7 cellular contexts compared by ENCODE assay signal in the genomic region with DNA sequence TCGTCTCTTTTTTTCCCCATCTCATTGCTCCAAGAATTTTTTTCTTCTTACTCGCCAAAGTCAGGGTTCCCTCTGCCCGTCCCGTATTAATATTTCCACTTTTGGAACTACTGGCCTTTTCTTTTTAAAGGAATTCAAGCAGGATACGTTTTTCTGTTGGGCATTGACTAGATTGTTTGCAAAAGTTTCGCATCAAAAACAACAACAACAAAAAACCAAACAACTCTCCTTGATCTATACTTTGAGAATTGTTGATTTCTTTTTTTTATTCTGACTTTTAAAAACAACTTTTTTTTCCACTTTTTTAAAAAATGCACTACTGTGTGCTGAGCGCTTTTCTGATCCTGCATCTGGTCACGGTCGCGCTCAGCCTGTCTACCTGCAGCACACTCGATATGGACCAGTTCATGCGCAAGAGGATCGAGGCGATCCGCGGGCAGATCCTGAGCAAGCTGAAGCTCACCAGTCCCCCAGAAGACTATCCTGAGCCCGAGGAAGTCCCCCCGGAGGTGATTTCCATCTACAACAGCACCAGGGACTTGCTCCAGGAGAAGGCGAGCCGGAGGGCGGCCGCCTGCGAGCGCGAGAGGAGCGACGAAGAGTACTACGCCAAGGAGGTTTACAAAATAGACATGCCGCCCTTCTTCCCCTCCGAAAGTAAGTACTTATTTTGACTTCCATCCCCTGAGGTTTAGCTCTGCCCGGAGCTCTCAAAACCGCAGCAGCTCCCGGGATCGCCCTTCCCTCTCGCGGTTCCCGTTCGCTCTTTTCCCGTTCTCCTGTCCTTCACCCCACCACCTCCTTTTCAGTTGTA. TPM values are rescaled to one million over a fixed set of nuclear protein-coding genes. Genes with fewer than 3 reads are reported as not detected.
DNase-seq lines count a peak whose midpoint lies in the region; FAIRE-seq and TF ChIP-seq lines count a peak whose summit lies in the region.

No MANE protein-coding gene starts in this region.

- DNase-seq in GM10266 (ENCODE audit: extremely low spot score), result peak; percentile 26
- peak; percentile 17 for DNase-seq in NCI-H2227 (lab: John Stamatoyannopoulos, UW; ENCODE audit: unreplicated experiment)
- DNase-seq in H1 (ENCODE audit: low read depth in 1 of 2, low spot score in 2 of 2), result no peak
- DNase-seq in NCI-H2196 (lab: John Stamatoyannopoulos, UW; ENCODE audit: unreplicated experiment), result no peak
- DNase-seq in mesenteric fat pad (ENCODE audit: low spot score), result no peak
- DNase-seq in frontal cortex (ENCODE audit: low spot score in 2 of 2), result no peak

- peaks cover 24% of the 10 kb centered on the region for H3K23me2 ChIP-seq in H1 (ENCODE audit: low read depth, low read length)

- H3K4me3 ChIP-seq in H1 (ENCODE audit: extremely low read depth in 1 of 4, insufficient read depth in 2 of 4, low read depth in 3 of 4, low read length in 4 of 4) (peak overlapping the region; percentile 72 to 88 (median 80)), mucosa of rectum (ENCODE audit: low read length in 2 of 2) (peak overlapping the region; percentile 65 to 77)

- peak overlapping the region; percentile 83 to 95 for H3K4me2 ChIP-seq in H1 (ENCODE audit: insufficient read depth in 1 of 2, low read depth in 2 of 2, low read length in 2 of 2)

- FAIRE-seq in H1 (lab: Jason Lieb, UNC), result no peak
- no peak for FAIRE-seq in frontal cortex (lab: Jason Lieb, UNC)

- no peak overlapping the region for H2BK12ac ChIP-seq in H1 (ENCODE audit: low read depth, low read length)

- POLR2A ChIA-PET in H1 (lab: Charles Lee; ENCODE audit: partially characterized antibody), result interaction anchor here (0.9 to 1.7 kb wide), 3 partner anchors 11 to 174 kb away, joined by 3 to 10 read pairs (median 5); no protein-coding TSS in a partner anchor

- no peaks in the 10 kb centered on the region for H4K20me1 ChIP-seq in H1 (replicated peaks in 1 of 2; ENCODE audit: control insufficient read depth in 1 of 2, insufficient read depth in 2 of 2, low read length in 2 of 2)

- no peaks in the 10 kb centered on the region for H3K79me1 ChIP-seq in H1 (ENCODE audit: low read depth, low read length)

- H3K18ac ChIP-seq in H1 (ENCODE audit: extremely low read depth, low read length), result no peak overlapping the region; the same call in 1 of the 2 replicates

- H3K9ac ChIP-seq in H1 (replicated peaks in 1 of 4; ENCODE audit: extremely low read depth in 1 of 4, low read depth in 3 of 4, low read length in 3 of 4) (peak overlapping the region in 3 of 4 experiments; percentile 42 to 49 (median 44); a peak in 5 of 7 replicates), mucosa of rectum (ENCODE audit: low read depth in 1 of 2, low read length in 2 of 2) (peak overlapping the region; percentile 41 to 48)

- no peak overlapping the region for H2BK5ac ChIP-seq in H1 (ENCODE audit: low read depth, low read length)

- 2 to 100% methylated on average over 1 to 39 of the region's 39 CpGs for WGBS in H1 (ENCODE audit: extremely low coverage in 1 of 2, insufficient coverage in 1 of 2, insufficient read length in 1 of 2, insufficient replicate concordance in 2 of 2, low coverage in 1 of 2, low lambda C conversion rate in 2 of 2, missing lambda C conversion rate in 1 of 2), 2 experiments

- no peak for TF ChIP-seq RAD21 in H1 (IDR thresholded peaks at IDR 0.05 in 1 of 2, conservative IDR thresholded peaks at IDR 0.05 in 1 of 2; ENCODE audit: low read depth in 2 of 2, low read length in 2 of 2)

- H3K14ac ChIP-seq in H1 (ENCODE audit: insufficient read length), result no peak overlapping the region

- no peak for TF ChIP-seq POLR2A in H1 (IDR thresholded peaks at IDR 0.05; ENCODE audit: control extremely low read depth in 1 of 2, low read depth in 2 of 2, low read length in 2 of 2)

- H3K79me2 ChIP-seq in H1 (ENCODE audit: control insufficient read depth in 1 of 2, insufficient read depth in 2 of 2, low read length in 2 of 2), result no peaks in the 10 kb centered on the region

- no peak for TF ChIP-seq EP300 in H1 (IDR thresholded peaks at IDR 0.05; ENCODE audit: borderline replicate concordance in 1 of 2, low read depth in 2 of 2, low read length in 2 of 2)

- H3K9me3 ChIP-seq in H1 (ENCODE audit: insufficient read depth in 2 of 2, low read depth in 1 of 2, low read length in 1 of 2), result no peaks in the 10 kb centered on the region
- H3K9me3 ChIP-seq in mucosa of rectum (ENCODE audit: control insufficient read depth in 2 of 2, low read length in 2 of 2), result no peaks in the 10 kb centered on the region

- no peak overlapping the region for H3K56ac ChIP-seq in H1 (replicated peaks; ENCODE audit: insufficient read length, low read depth, low read length)

- H3K36me3 ChIP-seq in H1 (ENCODE audit: control insufficient read depth in 2 of 4, insufficient read depth in 4 of 4, low read length in 3 of 4), result no peaks in the 10 kb centered on the region
- H3K36me3 ChIP-seq in mucosa of rectum (ENCODE audit: control insufficient read depth in 2 of 2, insufficient read depth in 2 of 2, low read length in 2 of 2), result no peaks in the 10 kb centered on the region

- H4K5ac ChIP-seq in H1 (ENCODE audit: insufficient read length, low read depth, low read length), result no peak overlapping the region

- H2BK120ac ChIP-seq in H1 (replicated peaks; ENCODE audit: low read depth, low read length), result no peak overlapping the region

- H3K27ac ChIP-seq in H1 (ENCODE audit: low read depth, low read length), result no peak overlapping the region
- peak overlapping the region in 1 of 2 donors; percentile 13 for H3K27ac ChIP-seq in mucosa of rectum (ENCODE audit: low read depth in 2 of 2, low read length in 2 of 2)

- no peak for TF ChIP-seq CTCF in GM10266 (IDR thresholded peaks at IDR 0.05; ENCODE audit: control insufficient read depth, insufficient read depth, low read depth, missing control alignments)
- no peak for TF ChIP-seq CTCF in H1 (IDR thresholded peaks at IDR 0.05; ENCODE audit: control extremely low read depth in 1 of 3, insufficient read depth in 1 of 3, low read depth in 1 of 3, low read length in 3 of 3)

- H3K27me3 ChIP-seq in H1 (replicated peaks in 1 of 4; ENCODE audit: control insufficient read depth in 3 of 4, extremely low read depth in 1 of 4, insufficient read depth in 3 of 4, low read length in 3 of 4) (peaks cover 0 to 16% (median 6%) of the 10 kb centered on the region in 4 experiments; a peak in 5 of 7 replicates), mucosa of rectum (ENCODE audit: control insufficient read depth in 2 of 2, insufficient read depth in 2 of 2, low read length in 2 of 2) (peaks cover 13 to 28% of the 10 kb centered on the region in 2 donors)

- no peak overlapping the region for H3K4ac ChIP-seq in H1 (replicated peaks; ENCODE audit: insufficient read length, low read depth, low read length)

- H4K8ac ChIP-seq in H1 (ENCODE audit: extremely low read depth, insufficient read depth, low read length), result no peak overlapping the region

- no peak overlapping the region for H2AK5ac ChIP-seq in H1 (ENCODE audit: low read depth, low read length)

- peak overlapping the region; percentile 94 for H2AFZ ChIP-seq in H1 (ENCODE audit: low read length)

- H2BK15ac ChIP-seq in H1 (ENCODE audit: low read length), result no peak overlapping the region

- H4K91ac ChIP-seq in H1 (replicated peaks; ENCODE audit: insufficient read length, low read length), result no peak overlapping the region

- H3K4me1 ChIP-seq in H1 (replicated peaks in 1 of 4; ENCODE audit: control insufficient read depth in 3 of 4, insufficient read depth in 4 of 4, low read length in 3 of 4), result no peaks in the 10 kb centered on the region; a peak in 3 of 7 replicates
- H3K4me1 ChIP-seq in mucosa of rectum (ENCODE audit: control insufficient read depth in 2 of 2, insufficient read depth in 2 of 2, low read length in 2 of 2), result peaks cover 12 to 15% of the 10 kb centered on the region in 2 donors

- 0 out of 2 replicates have a peak overlapping the region, but pooled peaks have one; percentile 34 for H2BK20ac ChIP-seq in H1 (ENCODE audit: low read length)

- CTCF ChIA-PET in H1 (lab: Charles Lee; ENCODE audit: partially characterized antibody), result interaction anchor here (1.0 to 2.1 kb wide), 5 partner anchors 8 to 735 kb away, joined by 3 to 8 read pairs (median 3); no protein-coding TSS in a partner anchor

- H3K23ac ChIP-seq in H1 (ENCODE audit: insufficient read length), result no peak overlapping the region

TF ChIP-seq in H1, 55 proteins besides CTCF, POLR2A, EP300 and RAD21:
- TF ChIP-seq BRCA1 (IDR thresholded peaks at IDR 0.05; ENCODE audit: low read depth, low read length) (no peak), FOSL1 (IDR thresholded peaks at IDR 0.05; ENCODE audit: insufficient read depth, low read depth, low read length) (no peak), SUZ12 (IDR thresholded peaks at IDR 0.05; ENCODE audit: low read length) (peak; percentile 3; the same call in 1 of the 2 replicates), SIRT6 (IDR thresholded peaks at IDR 0.05; ENCODE audit: low read length) (no peak), KDM4A (IDR thresholded peaks at IDR 0.05; ENCODE audit: low read depth, low read length, severe bottlenecking) (peak; percentile 62), SAP30 (IDR thresholded peaks at IDR 0.05; ENCODE audit: insufficient read depth, insufficient replicate concordance, low read length) (peak; percentile 16)

RNA-seq across cellular contexts. Expression of a gene that starts 1.5 kb away (rescaled TPM):
- total RNA-seq in H1 (2021; fragmentation: NEBNext Ultra II Directional; extraction: Animal tissue kit (Norgen Biotek cat#: 25700)), result 0.84 and 1.5 TPM in 2 replicates
- polyA plus RNA-seq in H1 (2011; rRNA removed), result 0.08 and 0.26 TPM in 2 replicates
- polyA plus RNA-seq in H1 (2011; cell fraction: cytosol; rRNA removed), result 0.40 TPM
- 0.17 TPM for polyA plus RNA-seq in H1 (2011; cell fraction: nucleus; rRNA removed)
- polyA plus RNA-seq in H1 (2012, experiment 1 of 2), result 0.27 to 1.3 TPM (median 0.63 TPM) in 4 replicates
- not detected for polyA plus RNA-seq in H1 (2012, experiment 2 of 2)
- 1.2 TPM for polyA plus RNA-seq in H1 (2013, experiment 1 of 2)
- 1.1 TPM for polyA plus RNA-seq in H1 (2013, experiment 2 of 2)
- 0.41 and 0.66 TPM in 2 replicates for polyA minus RNA-seq in H1 (2011; rRNA and poly(A)+ RNA removed)
- not detected for polyA minus RNA-seq in H1 (2011; cell fraction: cytosol; rRNA and poly(A)+ RNA removed)
- polyA minus RNA-seq in H1 (2011; cell fraction: nucleus; rRNA and poly(A)+ RNA removed), result 1.4 TPM
- total RNA-seq in mesenteric fat pad, result 1.6 TPM
- 19.6 TPM for total RNA-seq in frontal cortex

Comparison
In these comparisons a context has a peak if more than half of its experiments do, and no peak if none do; other contexts are left out.
1. DNase-seq: peak in GM10266 (single experiment) and NCI-H2227 (single experiment); none in H1 (0 of 2), NCI-H2196 (single experiment), mesenteric fat pad (single experiment) and frontal cortex (0 of 2).